ENCODE assay signal across 12 cellular contexts in the genomic region with DNA sequence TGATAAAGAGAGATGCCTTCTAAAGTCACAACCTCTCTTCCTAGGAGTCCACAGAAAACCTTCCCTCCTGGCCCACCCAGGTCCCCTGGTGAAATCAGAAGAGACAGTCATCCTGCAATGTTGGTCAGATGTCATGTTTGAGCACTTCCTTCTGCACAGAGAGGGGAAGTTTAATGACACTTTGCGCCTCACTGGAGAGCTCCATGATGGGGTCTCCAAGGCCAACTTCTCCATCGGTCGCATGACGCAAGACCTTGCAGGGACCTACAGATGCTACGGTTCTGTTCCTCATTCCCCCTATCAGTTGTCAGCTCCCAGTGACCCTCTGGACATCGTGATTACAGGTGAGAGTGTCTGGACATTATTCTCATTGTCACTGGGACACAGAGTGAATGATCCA. TPM values are rescaled to one million over a fixed set of nuclear protein-coding genes. Genes with fewer than 3 reads are reported as not detected.
"Had no signal": no experiment of that assay in that cellular context is flagged by ENCODE, and none has a peak within 500 bp of the region (broad histone marks: within the 10 kb centered on the region; RNA-seq: fewer than 3 reads in every experiment).

No MANE protein-coding gene starts in this region.

RNA-seq across cellular contexts. Expression of a gene that starts 15.3 kb away (rescaled TPM):
- total RNA-seq: endodermal cell, esophagus mucosa, gastrocnemius medialis, hepatocyte, lower leg skin, lung microvascular endothelial cell, myocyte, prostate gland, right cardiac atrium had no signal

RNA-seq across cellular contexts. Expression of a gene that starts 18.6 kb away (rescaled TPM):
- total RNA-seq: endodermal cell, esophagus mucosa, gastrocnemius medialis, hepatocyte, lower leg skin, lung microvascular endothelial cell, myocyte, prostate gland, right cardiac atrium, testis had no signal

RNA-seq across cellular contexts. Expression of a gene that starts 28.1 kb away (rescaled TPM):
- total RNA-seq: endodermal cell, esophagus mucosa, hepatocyte, lower leg skin, lung microvascular endothelial cell, myocyte, prostate gland, right cardiac atrium, testis had no signal

RNA-seq across cellular contexts. Expression of a gene that starts 44.3 kb away (rescaled TPM):
- total RNA-seq: endodermal cell, esophagus mucosa, gastrocnemius medialis, hepatocyte, kidney, lower leg skin, lung microvascular endothelial cell, myocyte, omental fat pad had no signal

RNA-seq across cellular contexts. Expression of a gene that starts 49.8 kb away (rescaled TPM):
- total RNA-seq: endodermal cell, esophagus mucosa, gastrocnemius medialis, hepatocyte, lower leg skin, lung microvascular endothelial cell, myocyte, omental fat pad, prostate gland, right cardiac atrium, testis had no signal
